Comparison of ENCODE assay signal across 10 cellular contexts in genomic region chr7:33043875-33044718, GRCh38. TPM values are rescaled to one million over a fixed set of nuclear protein-coding genes. Genes with fewer than 3 reads are reported as not detected.
A peak's percentile ranks its signal among the peaks of the same experiment; 100 is the strongest.
DNase-seq lines count a peak whose midpoint lies in the region; ATAC-seq, FAIRE-seq and TF ChIP-seq lines count a peak whose summit lies in the region.
"Had no signal": no experiment of that assay in that cellular context is flagged by ENCODE, and none has a peak within 500 bp of the region (broad histone marks: within the 10 kb centered on the region; RNA-seq: fewer than 3 reads in every experiment).

No MANE protein-coding gene starts in this region.

- no peaks in the 10 kb centered on the region for H4K20me1 ChIP-seq in keratinocyte (ENCODE audit: control insufficient read depth, extremely low read depth, insufficient read depth, low read length)
- no peaks in the 10 kb centered on the region for H4K20me1 ChIP-seq in GM23248 (ENCODE audit: insufficient read depth)

- FAIRE-seq in keratinocyte (lab: Jason Lieb, UNC) = no peak

- in situ Hi-C loops in GM23248 (cut with MboI) = no loop called here

- H3K9me2 ChIP-seq in GM23248 (ENCODE audit: insufficient read depth) = no peaks in the 10 kb centered on the region

- no peaks in the 10 kb centered on the region for H3K27me3 ChIP-seq in keratinocyte (ENCODE audit: control insufficient read depth, extremely low read depth, insufficient read depth, low read length)
- H3K27me3 ChIP-seq in stomach = no peaks in the 10 kb centered on the region
- no peaks in the 10 kb centered on the region for H3K27me3 ChIP-seq in GM23248 (replicated peaks; ENCODE audit: insufficient read depth)

- 34 to 44% (median 38%) methylated on average over 6 of the region's 6 CpGs for WGBS in stomach, 5 donors
- WGBS in GM23248 (ENCODE audit: low coverage in 1 of 2, low lambda C conversion rate in 2 of 2, missing lambda C conversion rate in 2 of 2), 2 experiments = 90 to 91% methylated on average over 6 of the region's 6 CpGs

- dilution Hi-C loops in keratinocyte (cut with MboI; ENCODE audit: extremely low pct_ligation_motif_present, low sequenced_read_pairs) = no loop called here

- ATAC-seq in activated T-helper 17 cell treated with anti-CD3 and anti-CD28 coated beads, Interleukin-2, amount 50 U/mL, for 72 hours (replicated peaks) = no peak

- no peak for TF ChIP-seq POLR2A in stomach (IDR thresholded peaks at IDR 0.05)

- no peak overlapping the region for H3K4me2 ChIP-seq in keratinocyte (ENCODE audit: control insufficient read depth, extremely low read depth, insufficient read depth, low read depth, low read length)
- H3K4me2 ChIP-seq in GM23248 (ENCODE audit: unreplicated experiment) = no peak overlapping the region

- H3K27ac ChIP-seq in keratinocyte (ENCODE audit: control insufficient read depth, insufficient read depth, low read length) (peak overlapping the region; percentile 30), stomach (peak overlapping the region; percentile 68 to 86 (median 76)), GM23248 (no peak overlapping the region)
- H3K27ac ChIP-seq: parathyroid adenoma had no signal

- H3K27ac Mint-ChIP-seq in activated T-helper 17 cell treated with anti-CD3 and anti-CD28 coated beads, Interleukin-2, amount 50 U/mL, for 72 hours = peak overlapping the region; percentile 26

- H3K4me1 Mint-ChIP-seq in activated T-helper 17 cell treated with anti-CD3 and anti-CD28 coated beads, Interleukin-2, amount 50 U/mL, for 72 hours = peaks cover 25% of the 10 kb centered on the region

- H3F3A ChIP-seq in GM23248 (ENCODE audit: insufficient read depth) = peaks cover 12% of the 10 kb centered on the region; the same call in 1 of the 2 replicates

- DNase-seq in SIG-M5 treated with dmso at 0.1 percent for 504 hours (lab: John Stamatoyannopoulos, UW; ENCODE audit: unreplicated experiment) (peak; percentile 68), SIG-M5 (lab: John Stamatoyannopoulos, UW) (no peak), keratinocyte (ENCODE audit: low read depth, low spot score) (no peak), stomach (no peak), kidney glomerular epithelial cell (lab: John Stamatoyannopoulos, UW) (no peak), GM23248 (no peak), amniotic stem cell (lab: John Stamatoyannopoulos, UW) (no peak)
- DNase-seq: activated naive CD4-positive, alpha-beta T cell treated with Interleukin-2 at 50 U/mL for 16 hours had no signal

- H3K9me1 ChIP-seq in keratinocyte (ENCODE audit: control insufficient read depth, extremely low read depth, insufficient read depth, low read length) = no peaks in the 10 kb centered on the region

- TF ChIP-seq CTCF in keratinocyte (optimal IDR thresholded peaks at IDR 0.05 in 1 of 3, IDR thresholded peaks at IDR 0.05 in 1 of 3, conservative IDR thresholded peaks at IDR 0.05 in 1 of 3; ENCODE audit: extremely low read depth in 1 of 3, insufficient read depth in 2 of 3, low read length in 3 of 3) (no peak), stomach (IDR thresholded peaks at IDR 0.05) (peak in 4 of 7 experiments; percentile 28 to 47 (median 35))

- H3K36me3 ChIP-seq in keratinocyte (ENCODE audit: control insufficient read depth in 2 of 2, extremely low read depth in 1 of 2, insufficient read depth in 2 of 2, low read length in 2 of 2) = no peaks in the 10 kb centered on the region
- H3K36me3 ChIP-seq in stomach = no peaks in the 10 kb centered on the region
- H3K36me3 ChIP-seq in GM23248 (ENCODE audit: low read depth) = no peaks in the 10 kb centered on the region

- H3K9ac ChIP-seq in keratinocyte (ENCODE audit: control insufficient read depth, extremely low read depth, insufficient read depth, low read length) (no peak overlapping the region), GM23248 (no peak overlapping the region)
- H3K9ac ChIP-seq: parathyroid adenoma had no signal

- H2AFZ ChIP-seq in keratinocyte (ENCODE audit: control insufficient read depth, low read length) (no peak overlapping the region), GM23248 (no peak overlapping the region)
- H2AFZ ChIP-seq: parathyroid adenoma had no signal

- H3K9me3 Mint-ChIP-seq in activated T-helper 17 cell treated with anti-CD3 and anti-CD28 coated beads, Interleukin-2, amount 50 U/mL, for 72 hours = no peaks in the 10 kb centered on the region

- H3K4me3 ChIP-seq in keratinocyte (ENCODE audit: control insufficient read depth in 2 of 3, extremely low read depth in 1 of 3, insufficient read depth in 2 of 3, low read depth in 1 of 3, low read length in 3 of 3) (no peak overlapping the region), stomach (no peak overlapping the region), GM23248 (no peak overlapping the region)

- TF ChIP-seq EP300 in stomach (IDR thresholded peaks at IDR 0.05) = no peak

- no peaks in the 10 kb centered on the region for H3K9me3 ChIP-seq in keratinocyte (ENCODE audit: control insufficient read depth, low read depth, low read length)
- H3K9me3 ChIP-seq in stomach = no peaks in the 10 kb centered on the region
- H3K9me3 ChIP-seq in GM23248 (ENCODE audit: low read depth) = no peaks in the 10 kb centered on the region

- H3K4me1 ChIP-seq in keratinocyte (ENCODE audit: control insufficient read depth, extremely low read depth, insufficient read depth, low read length) = peaks cover 16% of the 10 kb centered on the region
- peaks cover 20 to 80% (median 48%) of the 10 kb centered on the region in 4 donors for H3K4me1 ChIP-seq in stomach
- peaks cover 35% of the 10 kb centered on the region for H3K4me1 ChIP-seq in GM23248 (ENCODE audit: insufficient read depth)
- H3K4me1 ChIP-seq: parathyroid adenoma had no signal

- peaks cover 81% of the 10 kb centered on the region for H3K79me2 ChIP-seq in keratinocyte (ENCODE audit: control insufficient read depth, insufficient read depth, low read length)
- H3K79me2 ChIP-seq in GM23248 (ENCODE audit: insufficient read depth) = peaks cover 100% of the 10 kb centered on the region

- H3K36me3 Mint-ChIP-seq in activated T-helper 17 cell treated with anti-CD3 and anti-CD28 coated beads, Interleukin-2, amount 50 U/mL, for 72 hours (ENCODE audit: low read depth) = no peaks in the 10 kb centered on the region

- no peak overlapping the region for H3K4me3 Mint-ChIP-seq in activated T-helper 17 cell treated with anti-CD3 and anti-CD28 coated beads, Interleukin-2, amount 50 U/mL, for 72 hours

- no peaks in the 10 kb centered on the region for H3K27me3 Mint-ChIP-seq in activated T-helper 17 cell treated with anti-CD3 and anti-CD28 coated beads, Interleukin-2, amount 50 U/mL, for 72 hours

- intact Hi-C loops in stomach (cut with DNase I; ENCODE audit: low total_unique reads) = no loop called here

RNA-seq across cellular contexts. Expression of gene NT5C3A, which starts 18.5 kb away (rescaled TPM):
- 10 to 100 TPM; 35.0 to 35.7 TPM for total RNA-seq in activated T-helper 17 cell treated with anti-CD3 and anti-CD28 coated beads, Interleukin-2, amount 50 U/mL, for 72 hours
- polyA plus RNA-seq in keratinocyte (12.6 to 30.5 TPM (median 16.2 TPM) in 3 replicates), stomach (10 to 100 TPM; 20.1 to 66.7 (median 20.7) TPM), GM23248 (2016; fragmentation: Nextera tagmentation; extraction: Ambion mirVana) (40.2 and 40.4 TPM in 2 replicates)
- 40.9 TPM for polyA plus RNA-seq in keratinocyte (2011; ENCODE audit: low read depth)
- polyA plus RNA-seq in keratinocyte (2011; cell fraction: cytosol; rRNA removed) = 10.7 and 18.9 TPM in 2 replicates
- polyA plus RNA-seq in keratinocyte (2011; cell fraction: nucleus; rRNA removed) = 9.9 and 19.1 TPM in 2 replicates
- polyA plus RNA-seq in keratinocyte (2012; ENCODE audit: low replicate concordance) = 18.7 and 21.6 TPM in 2 replicates
- polyA minus RNA-seq in keratinocyte = 0.82 to 8.4 TPM (median 1.9 TPM) in 3 replicates
- polyA minus RNA-seq in keratinocyte (2011; cell fraction: cytosol; rRNA and poly(A)+ RNA removed) = 4.6 TPM
- polyA minus RNA-seq in keratinocyte (2011; cell fraction: nucleus; rRNA and poly(A)+ RNA removed) = 5.7 and 8.9 TPM in 2 replicates
- 10 to 100 TPM in 3 of 5 donors, 1 to 10 TPM in 2; 1.2 to 98.0 (median 14.7) TPM for total RNA-seq in stomach
- 22.5 and 34.9 TPM in 2 replicates for total RNA-seq in GM23248 (2014; rRNA removed; shearing (Covaris generic))

Comparison
In these comparisons a context has a peak if more than half of its experiments do, and no peak if none do; other contexts are left out.
1. CTCF ChIP-seq: peak in stomach (4 of 7); none in keratinocyte (0 of 3).